19 cellular contexts compared by ENCODE assay signal in genomic region chr5:95930541-95930940, GRCh38. TPM values are rescaled to one million over a fixed set of nuclear protein-coding genes. Genes with fewer than 3 reads are reported as not detected.
A peak's percentile ranks its signal among the peaks of the same experiment; 100 is the strongest.
DNase-seq lines count a peak whose midpoint lies in the region; ATAC-seq and TF ChIP-seq lines count a peak whose summit lies in the region.
"Had no signal": no experiment of that assay in that cellular context is flagged by ENCODE, and none has a peak within 500 bp of the region (broad histone marks: within the 10 kb centered on the region; RNA-seq: fewer than 3 reads in every experiment).

No MANE protein-coding gene starts in this region.

- H4K20me1 ChIP-seq in IMR-90 (ENCODE audit: insufficient read depth, low read length) = peaks cover 82% of the 10 kb centered on the region

- BruUV-seq in IMR-90 (replicated peaks; lab: Mats Ljungman, UMichigan) = no TSS peak

- no peak for TF ChIP-seq POLR2A in IMR-90 (IDR thresholded peaks at IDR 0.05; ENCODE audit: low read depth, low read length)

- H4K8ac ChIP-seq in IMR-90 (ENCODE audit: low read depth in 2 of 2, low read length in 2 of 2) = no peak overlapping the region

- H3K4me2 ChIP-seq in IMR-90 (ENCODE audit: low read depth, low read length) = no peak overlapping the region
- H3K4me2 ChIP-seq: SK-N-SH had no signal

- H3K9me3 ChIP-seq in IMR-90 (ENCODE audit: control insufficient read depth, insufficient read depth, low read length) (no peaks in the 10 kb centered on the region), adipocyte (ENCODE audit: control insufficient read depth, low read length) (no peaks in the 10 kb centered on the region)
- H3K9me3 ChIP-seq: A549, HAP-1, SK-N-SH had no signal

- H3K9me3 Mint-ChIP-seq in neural crest cell = peaks cover 2% of the 10 kb centered on the region

- H3K4me1 Mint-ChIP-seq in neural crest cell = no peaks in the 10 kb centered on the region

- H2BK120ac ChIP-seq in IMR-90 (ENCODE audit: low read depth, low read length) = no peak overlapping the region

- no CpG with 5 or more reads among the region's 2 CpGs for WGBS in IMR-90 (ENCODE audit: extremely low coverage in 2 of 2, insufficient read length in 1 of 2), 2 experiments

- peak overlapping the region; percentile 70 for H3K27ac Mint-ChIP-seq in neural crest cell (ENCODE audit: unreplicated experiment)

- H3K4me3 ChIP-seq in IMR-90 (ENCODE audit: insufficient read depth, low read depth, low read length) (no peak overlapping the region), adipocyte (ENCODE audit: low read length) (peak overlapping the region; percentile 20)
- H3K4me3 ChIP-seq: A549, HAP-1 had no signal

- peaks cover 0 to 60% of the 10 kb centered on the region in 2 experiments; a peak in 3 of 4 replicates for H3K79me1 ChIP-seq in IMR-90 (ENCODE audit: low read depth in 1 of 2, low read length in 2 of 2)

- CTCF ChIA-PET in IMR-90 (lab: Yijun Ruan, JAX) = no interaction called here

- H3K4ac ChIP-seq in IMR-90 (ENCODE audit: low read depth, low read length) = no peak overlapping the region; the same call in 1 of the 2 replicates

- H3K23ac ChIP-seq in IMR-90 (ENCODE audit: low read depth, low read length) = no peak overlapping the region

- H3K4me1 ChIP-seq in IMR-90 (ENCODE audit: control insufficient read depth, insufficient read depth, low read length) (peaks cover 19% of the 10 kb centered on the region), adipocyte (ENCODE audit: control insufficient read depth, insufficient read depth, low read length) (peaks cover 68% of the 10 kb centered on the region)

- H3K36me3 Mint-ChIP-seq in neural crest cell (ENCODE audit: low read depth) = no peaks in the 10 kb centered on the region

- no peak overlapping the region for H3K56ac ChIP-seq in IMR-90 (ENCODE audit: extremely low read depth, insufficient read depth, low read length)

- no peaks in the 10 kb centered on the region for H3K27me3 ChIP-seq in IMR-90 (ENCODE audit: control insufficient read depth, insufficient read depth, low read length)
- H3K27me3 ChIP-seq in adipocyte (replicated peaks; ENCODE audit: control insufficient read depth, insufficient read depth, low read length) = no peaks in the 10 kb centered on the region

- no peak overlapping the region for H3K9ac ChIP-seq in IMR-90 (ENCODE audit: low read depth, low read length)
- no peak overlapping the region for H3K9ac ChIP-seq in adipocyte (ENCODE audit: low read length)
- H3K9ac ChIP-seq: SK-N-SH had no signal

- POLR2A ChIA-PET in IMR-90 (lab: Charles Lee; ENCODE audit: unreplicated experiment) = no interaction called here

- H3K36me3 ChIP-seq in IMR-90 (ENCODE audit: control insufficient read depth, insufficient read depth, low read length) = peaks cover 20% of the 10 kb centered on the region
- H3K36me3 ChIP-seq in adipocyte (ENCODE audit: control insufficient read depth, insufficient read depth, low read length, severe bottlenecking) = peaks cover 64% of the 10 kb centered on the region
- H3K36me3 ChIP-seq: HAP-1 had no signal

- H2BK20ac ChIP-seq in IMR-90 (ENCODE audit: low read depth, low read length) = no peak overlapping the region

- H4K5ac ChIP-seq in IMR-90 (ENCODE audit: low read depth, low read length) = no peak overlapping the region

- ATAC-seq in IMR-90 (ENCODE audit: low read depth) = no peak
- ATAC-seq: A549, Panc1, Right ventricle myocardium inferior had no signal

- peak overlapping the region; percentile 20; the same call in 1 of the 2 replicates for H3K27ac ChIP-seq in 22Rv1
- no peak overlapping the region for H3K27ac ChIP-seq in IMR-90 (ENCODE audit: insufficient read depth, low read length)
- H3K27ac ChIP-seq: A549, HL-60 had no signal

- peak overlapping the region; percentile 38 for H2BK5ac ChIP-seq in IMR-90 (ENCODE audit: low read depth, low read length, poor library complexity, severe bottlenecking)

- in situ Hi-C loops in IMR-90 (cut with MboI; ENCODE audit: low sequenced_read_pairs) = no loop called here

- H2AFZ ChIP-seq in IMR-90 (replicated peaks; ENCODE audit: low read length, poor library complexity) = no peak overlapping the region

- no peak overlapping the region for H2AK5ac ChIP-seq in IMR-90 (ENCODE audit: low read depth, low read length)

- H3K14ac ChIP-seq in IMR-90 (replicated peaks; ENCODE audit: low read depth, low read length) = no peak overlapping the region

- DNase-seq in IMR-90 (no peak), adipocyte (ENCODE audit: low read depth) (peak; percentile 39), neural crest cell (ENCODE audit: low read depth, low spot score) (no peak), NCI-H187 (lab: John Stamatoyannopoulos, UW) (no peak), NCI-H128 (lab: John Stamatoyannopoulos, UW; ENCODE audit: unreplicated experiment) (no peak)
- no peak for DNase-seq in stimulated activated CD4-positive, alpha-beta T cell treated with anti-CD3 and anti-CD28 coated beads, Interleukin-1b, Interleukin-23, amount 100 ng/mL, for 48 hours
- DNase-seq in stimulated activated naive CD4-positive, alpha-beta T cell (lab: John Stamatoyannopoulos, UW) = no peak
- DNase-seq: COR-L47, DMS153, NCI-H1436 treated with DMSO at 0.1 percent for 48 hours, NCI-H2081, NCI-H82, SK-N-SH had no signal

- no peak overlapping the region for H2BK15ac ChIP-seq in IMR-90 (ENCODE audit: low read depth, low read length)

- H3K9me1 ChIP-seq in IMR-90 (ENCODE audit: insufficient read depth, low read length) = peaks cover 12% of the 10 kb centered on the region

- H3K4me3 Mint-ChIP-seq in neural crest cell = no peak overlapping the region

- dilution Hi-C loops in IMR-90 (cut with HindIII; ENCODE audit: low sequenced_read_pairs, unreplicated experiment) = no loop called here

- no peak for TF ChIP-seq CTCF in 22Rv1 (IDR thresholded peaks at IDR 0.05)
- no peak for TF ChIP-seq CTCF in IMR-90 (conservative IDR thresholded peaks at IDR 0.05; ENCODE audit: low read depth, low read length)
- TF ChIP-seq CTCF in neural crest cell (conservative IDR thresholded peaks at IDR 0.05) = no peak

- H2AK9ac ChIP-seq in IMR-90 (replicated peaks; ENCODE audit: low read depth, low read length, poor library complexity) = no peak overlapping the region

- TF ChIP-seq RAD21 in IMR-90 (IDR thresholded peaks at IDR 0.05; ENCODE audit: low read length) = no peak

- intact Hi-C loops in IMR-90 (cut with micrococcal nuclease) = no loop called here

- H3K18ac ChIP-seq in IMR-90 (ENCODE audit: low read depth, low read length) = no peak overlapping the region

- H4K91ac ChIP-seq in IMR-90 (ENCODE audit: insufficient read depth, low read depth, low read length) = no peak overlapping the region

- H3K27me3 Mint-ChIP-seq in neural crest cell (ENCODE audit: low read depth) = no peaks in the 10 kb centered on the region

TF ChIP-seq in IMR-90, 13 proteins besides CTCF, POLR2A, EP300 and RAD21:
- TF ChIP-seq RFX5 (IDR thresholded peaks at IDR 0.05; ENCODE audit: low read depth, low read length) (no peak), CEBPB (IDR thresholded peaks at IDR 0.05; ENCODE audit: low read depth, low read length) (no peak), FOS (IDR thresholded peaks at IDR 0.05; ENCODE audit: low read depth, low read length) (no peak), RCOR1 (IDR thresholded peaks at IDR 0.05; ENCODE audit: insufficient replicate concordance, low read length) (no peak), MAZ (IDR thresholded peaks at IDR 0.05; ENCODE audit: borderline replicate concordance, low read depth, low read length) (no peak), MXI1 (IDR thresholded peaks at IDR 0.05; ENCODE audit: borderline replicate concordance, low read depth, low read length) (no peak)

RNA-seq across cellular contexts. Expression of gene ELL2, which starts 31.1 kb away (rescaled TPM):
- total RNA-seq in IMR-90 (2012; rRNA removed) = 92.5 and 137 TPM in 2 replicates
- 52.4 and 61.4 TPM in 2 replicates for polyA plus RNA-seq in IMR-90 (2012; rRNA removed)
- 16.4 and 21.9 TPM in 2 replicates for polyA plus RNA-seq in IMR-90 (2012; cell fraction: cytosol; rRNA removed)
- 23.4 and 161 TPM in 2 replicates for polyA plus RNA-seq in IMR-90 (2012; cell fraction: nucleus; rRNA removed; ENCODE audit: low replicate concordance)
- total RNA-seq in neural crest cell = 4.4 and 4.6 TPM in 2 replicates

Comparison
In these comparisons a context has a peak if more than half of its experiments do, and no peak if none do; other contexts are left out.
1. RNA of gene ELL2, which starts 31.1 kb away (total RNA-seq): 92.5 to 137 TPM in IMR-90; 4.4 to 4.6 TPM in neural crest cell; every median in the first group is over 10 times any median in the second.